Comparison of ENCODE assay signal across 8 cellular contexts in genomic region chr13:31846182-31846938, GRCh38.
DNase-seq lines count a peak whose midpoint lies in the region; ATAC-seq and TF ChIP-seq lines count a peak whose summit lies in the region.

No MANE protein-coding gene starts in this region.

- intact Hi-C loops in PC-3 (cut with micrococcal nuclease): no loop called here
- intact Hi-C loops in naive thymus-derived CD4-positive, alpha-beta T cell (cut with micrococcal nuclease): loop anchor here in 1 of 2 donors (1.0 to 2.0 kb wide), 2 partner anchors 469 to 1696 kb away; partner anchors contain the start of genes BRCA2 and ZAR1L

- H3K27ac Mint-ChIP-seq in activated T-cell treated with anti-CD3 and anti-CD28 coated beads, Interleukin-2, amount 50 U/mL, for 72 hours: no peak overlapping the region
- peak overlapping the region in 1 of 9 donors; percentile 43 for H3K27ac Mint-ChIP-seq in naive thymus-derived CD4-positive, alpha-beta T cell

- no peaks in the 10 kb centered on the region for H3F3A ChIP-seq in PC-3 (ENCODE audit: low read length, unreplicated experiment)

- CTCF ChIA-PET in PC-3 (lab: Charles Lee): no interaction called here
- CTCF ChIA-PET in naive thymus-derived CD4-positive, alpha-beta T cell (lab: Charles Lee): no interaction called here

- H3K9me3 ChIP-seq in PC-3 (ENCODE audit: low read length): no peaks in the 10 kb centered on the region
- H3K9me3 ChIP-seq in naive thymus-derived CD4-positive, alpha-beta T cell (ENCODE audit: control insufficient read depth in 2 of 3, low read length in 3 of 3): no peaks in the 10 kb centered on the region

- H3K9ac ChIP-seq in PC-3 (ENCODE audit: low read length): no peak overlapping the region

- no peaks in the 10 kb centered on the region for H3K4me1 ChIP-seq in PC-3 (ENCODE audit: insufficient read depth, low read length)
- no peaks in the 10 kb centered on the region for H3K4me1 ChIP-seq in naive thymus-derived CD4-positive, alpha-beta T cell (ENCODE audit: control insufficient read depth in 2 of 2, insufficient read depth in 2 of 2, low read length in 2 of 2)

- peak; percentile 98 for ATAC-seq in GM21576 (IDR thresholded peaks at IDR 0.05; ENCODE audit: unreplicated experiment)
- peak; percentile 98 for ATAC-seq in PC-3
- ATAC-seq in activated T-cell treated with anti-CD3 and anti-CD28 coated beads, Interleukin-2, amount 50 U/mL, for 72 hours (replicated peaks in 1 of 2): peak; percentile 97 to 98
- ATAC-seq in naive thymus-derived CD4-positive, alpha-beta T cell: peak; percentile 96

- DNase-seq in DMS 273 treated with DMSO at 0.1 percent for 48 hours (lab: John Stamatoyannopoulos, UW) (peak; percentile 44), HuH-7.5 (ENCODE audit: low spot score) (peak; percentile 63), PC-3 (peak; percentile 75), fibroblast of peridontal ligament (ENCODE audit: extremely low read depth) (peak; percentile 67)
- DNase-seq in activated T-cell treated with anti-CD3 and anti-CD28 coated beads, Interleukin-2, amount 50 U/mL, for 72 hours: peak; percentile 82 to 85
- peak in 7 of 9 donors; percentile 1 to 86 (median 14) for DNase-seq in naive thymus-derived CD4-positive, alpha-beta T cell
- peak; percentile 59 to 62 for DNase-seq in stimulated activated CD8-positive, alpha-beta memory T cell treated with anti-CD3 and anti-CD28 coated beads, Interleukin-7, amount 100 ng/mL, for 48 hours (ENCODE audit: extremely low read depth in 1 of 2, low read depth in 1 of 2)

- H3K4me3 Mint-ChIP-seq in activated T-cell treated with anti-CD3 and anti-CD28 coated beads, Interleukin-2, amount 50 U/mL, for 72 hours: peak overlapping the region; percentile 85 to 89
- H3K4me3 Mint-ChIP-seq in naive thymus-derived CD4-positive, alpha-beta T cell: peak overlapping the region; percentile 47 to 91 (median 74)

- POLR2A ChIA-PET in PC-3 (lab: Charles Lee; ENCODE audit: unreplicated experiment): no interaction called here
- POLR2A ChIA-PET in naive thymus-derived CD4-positive, alpha-beta T cell (lab: Charles Lee): no interaction called here

- H3K9me3 Mint-ChIP-seq in activated T-cell treated with anti-CD3 and anti-CD28 coated beads, Interleukin-2, amount 50 U/mL, for 72 hours: no peaks in the 10 kb centered on the region
- no peaks in the 10 kb centered on the region for H3K9me3 Mint-ChIP-seq in naive thymus-derived CD4-positive, alpha-beta T cell

- no peaks in the 10 kb centered on the region for H3K36me3 Mint-ChIP-seq in activated T-cell treated with anti-CD3 and anti-CD28 coated beads, Interleukin-2, amount 50 U/mL, for 72 hours (ENCODE audit: insufficient read depth in 2 of 2)
- no peaks in the 10 kb centered on the region for H3K36me3 Mint-ChIP-seq in naive thymus-derived CD4-positive, alpha-beta T cell

- H3K4me1 Mint-ChIP-seq in activated T-cell treated with anti-CD3 and anti-CD28 coated beads, Interleukin-2, amount 50 U/mL, for 72 hours (ENCODE audit: low read depth): peaks cover 4% of the 10 kb centered on the region
- peaks cover 0 to 19% (median 11%) of the 10 kb centered on the region in 7 donors for H3K4me1 Mint-ChIP-seq in naive thymus-derived CD4-positive, alpha-beta T cell

- no peaks in the 10 kb centered on the region for H4K20me1 ChIP-seq in PC-3 (ENCODE audit: low read length)

- H3K27me3 Mint-ChIP-seq in activated T-cell treated with anti-CD3 and anti-CD28 coated beads, Interleukin-2, amount 50 U/mL, for 72 hours (ENCODE audit: low read depth): peaks cover 50% of the 10 kb centered on the region
- H3K27me3 Mint-ChIP-seq in naive thymus-derived CD4-positive, alpha-beta T cell: peaks cover 23 to 75% (median 64%) of the 10 kb centered on the region in 5 donors

- peaks cover 40% of the 10 kb centered on the region for H3K27me3 ChIP-seq in PC-3 (ENCODE audit: low read length)
- H3K27me3 ChIP-seq in naive thymus-derived CD4-positive, alpha-beta T cell (ENCODE audit: control insufficient read depth in 2 of 2, insufficient read depth in 2 of 2, low read length in 2 of 2): peaks cover 0 to 6% of the 10 kb centered on the region in 2 donors

- peak overlapping the region; percentile 96 for H3K4me2 ChIP-seq in PC-3 (ENCODE audit: low read length)

- H3K36me3 ChIP-seq in PC-3 (ENCODE audit: low read depth, low read length): no peaks in the 10 kb centered on the region
- H3K36me3 ChIP-seq in naive thymus-derived CD4-positive, alpha-beta T cell (ENCODE audit: control insufficient read depth in 2 of 3, insufficient read depth in 3 of 3, low read length in 3 of 3): no peaks in the 10 kb centered on the region

- peak overlapping the region; percentile 83 for H2AFZ ChIP-seq in PC-3 (ENCODE audit: low read length)

- H3K4me3 ChIP-seq in PC-3 (ENCODE audit: low read length): peak overlapping the region; percentile 64
- no peak overlapping the region for H3K4me3 ChIP-seq in naive thymus-derived CD4-positive, alpha-beta T cell (ENCODE audit: low read length)

- no peaks in the 10 kb centered on the region for H3K9me2 ChIP-seq in PC-3 (replicated peaks; ENCODE audit: low read length)

- no TSS peak for BruUV-seq in PC-3 (replicated peaks; lab: Mats Ljungman, UMichigan)

- no peak overlapping the region for H3K27ac ChIP-seq in PC-3 (ENCODE audit: low read length)
- no peak overlapping the region for H3K27ac ChIP-seq in naive thymus-derived CD4-positive, alpha-beta T cell (ENCODE audit: low read depth, low read length)

- H3K79me2 ChIP-seq in PC-3 (ENCODE audit: low read length): no peaks in the 10 kb centered on the region

- no peak for TF ChIP-seq CTCF in PC-3 (conservative IDR thresholded peaks at IDR 0.05; ENCODE audit: low read depth, low read length)

Comparison
In these comparisons a context has a peak if more than half of its experiments do, and no peak if none do; other contexts are left out.
1. DNase-seq: peak in every context shown above with its lines; median percentile 84 in activated T-cell treated with anti-CD3 and anti-CD28 coated beads, Interleukin-2, amount 50 U/mL, for 72 hours; 75 in PC-3; 67 in fibroblast of peridontal ligament; 63 in HuH-7.5; 60 in stimulated activated CD8-positive, alpha-beta memory T cell treated with anti-CD3 and anti-CD28 coated beads, Interleukin-7, amount 100 ng/mL, for 48 hours; 44 in DMS 273 treated with DMSO at 0.1 percent for 48 hours; 14 in naive thymus-derived CD4-positive, alpha-beta T cell.